23 cellular contexts compared by ENCODE assay signal in the genomic region with DNA sequence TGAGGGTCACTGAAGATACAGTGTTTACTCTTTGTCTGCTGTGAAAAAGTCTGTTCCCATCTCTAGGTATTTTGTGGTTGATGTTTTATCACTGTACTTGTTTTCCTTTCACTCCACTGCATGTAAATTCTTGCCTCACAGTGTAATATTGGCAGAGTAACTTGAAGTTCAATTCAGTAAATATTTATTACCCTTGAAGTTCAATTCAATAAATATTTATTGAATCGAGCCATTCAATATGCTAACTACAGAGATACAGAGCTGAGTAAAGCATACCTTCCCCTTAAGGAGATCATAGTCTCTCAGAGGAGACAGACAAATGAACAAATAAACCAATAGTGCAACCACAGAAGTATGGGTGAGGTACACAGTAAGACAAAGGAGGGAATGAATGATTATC.
"Had no signal": no experiment of that assay in that cellular context is flagged by ENCODE, and none has a peak within 500 bp of the region (broad histone marks: within the 10 kb centered on the region; RNA-seq: fewer than 3 reads in every experiment).

No MANE protein-coding gene starts in this region.

- H3K4me3 ChIP-seq: gastroesophageal sphincter, left lung, right atrium auricular region, SJCRH30, transverse colon had no signal

- H3K4me1 ChIP-seq: SJCRH30, transverse colon had no signal

- H3K36me3 ChIP-seq: SJCRH30 had no signal

- H3K9me3 Mint-ChIP-seq: activated CD8-positive, alpha-beta T cell treated with anti-CD3 and anti-CD28 coated beads for 36 hours; activated T-helper 1 cell treated with anti-CD3 and anti-CD28 coated beads, Interleukin-12 subunit alpha, Interleukin-12 subunit beta, Interleukin-2, Interleukin-4 antibody, amounts not matched to agents 30 ng/mL and 10 ng/mL and 1 ng/mL, durations not matched to agents 14 hours and 24 hours and 36 hours; effector memory CD8-positive, alpha-beta T cell; naive thymus-derived CD8-positive, alpha-beta T cell had no signal

- H3K27me3 Mint-ChIP-seq: activated CD8-positive, alpha-beta T cell treated with anti-CD3 and anti-CD28 coated beads for 36 hours; effector memory CD8-positive, alpha-beta T cell; naive thymus-derived CD8-positive, alpha-beta T cell had no signal

- H3K27ac Mint-ChIP-seq: activated CD8-positive, alpha-beta T cell treated with anti-CD3 and anti-CD28 coated beads for 36 hours; activated T-helper 1 cell treated with anti-CD3 and anti-CD28 coated beads, Interleukin-12 subunit alpha, Interleukin-12 subunit beta, Interleukin-2, Interleukin-4 antibody, amounts not matched to agents 30 ng/mL and 10 ng/mL and 1 ng/mL, durations not matched to agents 14 hours and 24 hours and 36 hours had no signal

- H3K27me3 ChIP-seq: gastroesophageal sphincter, left lung, neutrophil, right atrium auricular region, SJCRH30, transverse colon had no signal

- ATAC-seq: activated CD4-positive, CD25-positive, alpha-beta regulatory T cell treated with anti-CD3 and anti-CD28 coated beads, Interleukin-2, amount 50 U/mL, for 24 hours; activated CD8-positive, alpha-beta T cell treated with anti-CD3 and anti-CD28 coated beads for 36 hours; effector memory CD8-positive, alpha-beta T cell; gastroesophageal sphincter; left lung; naive thymus-derived CD8-positive, alpha-beta T cell; stimulated activated naive CD8-positive, alpha-beta T cell treated with anti-CD3 and anti-CD28 coated beads, Interleukin-15, Interleukin-2, amounts not matched to agents 100 U/mL and 50 U/mL, for 24 hours had no signal

- DNase-seq: activated CD8-positive, alpha-beta memory T cell treated with anti-CD3 and anti-CD28 coated beads, Interleukin-2, amount 50 U/mL, for 48 hours; activated CD8-positive, alpha-beta T cell treated with anti-CD3 and anti-CD28 coated beads for 36 hours; dermis blood vessel endothelial cell; effector memory CD8-positive, alpha-beta T cell; erythroblast; left lung; mesenchymal stem cell; naive thymus-derived CD8-positive, alpha-beta T cell; posterior cingulate gyrus; SJCRH30; small intestine; stimulated activated CD4-positive, alpha-beta T cell treated with anti-CD3 and anti-CD28 coated beads, Interleukin-4, amount 100 ng/mL, for 4 hours; stimulated activated CD8-positive, alpha-beta memory T cell treated with anti-CD3 and anti-CD28 coated beads, Interleukin-4, amount 100 ng/mL, for 48 hours; stimulated activated naive CD8-positive, alpha-beta T cell treated with anti-CD3 and anti-CD28 coated beads, Interleukin-15, Interleukin-2, amounts not matched to agents 100 U/mL and 50 U/mL, for 24 hours; transverse colon had no signal

- H3K4me3 Mint-ChIP-seq: activated CD8-positive, alpha-beta T cell treated with anti-CD3 and anti-CD28 coated beads for 36 hours; activated T-helper 1 cell treated with anti-CD3 and anti-CD28 coated beads, Interleukin-12 subunit alpha, Interleukin-12 subunit beta, Interleukin-2, Interleukin-4 antibody, amounts not matched to agents 30 ng/mL and 10 ng/mL and 1 ng/mL, durations not matched to agents 14 hours and 24 hours and 36 hours; effector memory CD8-positive, alpha-beta T cell; naive thymus-derived CD8-positive, alpha-beta T cell had no signal

- H3K9me3 ChIP-seq: gastroesophageal sphincter, left lung, neutrophil, right atrium auricular region, SJCRH30, transverse colon had no signal

- FAIRE-seq: astrocyte, bronchial epithelial cell, islet of Langerhans, small intestine had no signal

- H3K27ac ChIP-seq: gastroesophageal sphincter, left lung, neutrophil, SJCRH30, transverse colon had no signal
